In genomic region chr11:10927533-10927932, GRCh38 we compare ENCODE assay signal across 1 cellular context.
TF ChIP-seq lines count a peak whose summit lies in the region.

No MANE protein-coding gene starts in this region.

TF ChIP-seq in GM12878, 131 proteins besides CTCF, POLR2A, EP300 and RAD21:
- no peak for TF ChIP-seq CEBPZ (IDR thresholded peaks at IDR 0.05; ENCODE audit: low read depth, low read length)
- peak; percentile 16 for TF ChIP-seq BCL3 (IDR thresholded peaks at IDR 0.05; ENCODE audit: borderline replicate concordance, insufficient read depth, low read depth, low read length, poor library complexity, severe bottlenecking)
TF ChIP-seq in GM12878: peak in this region for 1.
